In genomic region chr9:121268598-121269029, GRCh38 we compare ENCODE assay signal across 8 cellular contexts. TPM values are rescaled to one million over a fixed set of nuclear protein-coding genes. Genes with fewer than 3 reads are reported as not detected.
DNase-seq lines count a peak whose midpoint lies in the region; ATAC-seq and TF ChIP-seq lines count a peak whose summit lies in the region.

No MANE protein-coding gene starts in this region.

- DNase-seq in WTC11 (ENCODE audit: low spot score) (no peak), heart right ventricle (no peak), gastrocnemius medialis (no peak), NCI-H2196 treated with DMSO at 0.1 percent for 48 hours (lab: John Stamatoyannopoulos, UW; ENCODE audit: unreplicated experiment) (no peak), NCI-H187 treated with DMSO at 0.1 percent for 48 hours (lab: John Stamatoyannopoulos, UW) (no peak)

- in situ Hi-C loops in gastrocnemius medialis (cut with MboI; ENCODE audit: low sequenced_read_pairs in 4 of 4), result loop anchor here in 1 of 4 donors (10.0 kb wide), 1 partner anchor 54 kb away; no protein-coding TSS in a partner anchor

- H3K9me3 ChIP-seq in heart right ventricle, result no peaks in the 10 kb centered on the region
- no peaks in the 10 kb centered on the region for H3K9me3 ChIP-seq in gastrocnemius medialis

- peak; percentile 56 for ATAC-seq in GM18511 (IDR thresholded peaks at IDR 0.05; ENCODE audit: unreplicated experiment)
- peak; percentile 38 for ATAC-seq in HG03045 (IDR thresholded peaks at IDR 0.05; ENCODE audit: unreplicated experiment)
- peak; percentile 13 for ATAC-seq in WTC11
- ATAC-seq in heart right ventricle, result peak; percentile 4 to 46 (median 31)
- ATAC-seq in gastrocnemius medialis, result peak; percentile 33 to 40
- ATAC-seq in GM21381 (IDR thresholded peaks at IDR 0.05; ENCODE audit: unreplicated experiment), result no peak

- intact Hi-C loops in heart right ventricle (cut with DNase I) (loop anchor here in 5 of 10 donors (5.0 kb wide), 3 partner anchors 41 to 56 kb away; no protein-coding TSS in a partner anchor), gastrocnemius medialis (cut with DNase I; ENCODE audit: low total_unique reads) (loop anchor here (2.0 to 5.0 kb wide), 2 partner anchors 18 to 66 kb away; partner anchors contain the start of gene RAB14)

- H3K4me1 Mint-ChIP-seq in WTC11, result peaks cover 51% of the 10 kb centered on the region

- H3K4me3 ChIP-seq in heart right ventricle, result peak overlapping the region; percentile 79 to 95 (median 90)
- peak overlapping the region; percentile 75 to 95 (median 84) for H3K4me3 ChIP-seq in gastrocnemius medialis

- POLR2A ChIA-PET in WTC11 (lab: Charles Lee), result interaction anchor here (0.9 to 2.1 kb wide), 6 partner anchors 9 to 34 kb away, joined by 3 to 9 read pairs (median 6); no protein-coding TSS in a partner anchor

- WGBS in heart right ventricle, 2 donors, result 6 to 10% methylated on average over 5 of the region's 5 CpGs

- H3K4me3 Mint-ChIP-seq in WTC11, result peak overlapping the region; percentile 81

- peak overlapping the region; percentile 69 to 92 (median 88) for H3K27ac ChIP-seq in heart right ventricle
- peak overlapping the region; percentile 65 to 81 (median 73) for H3K27ac ChIP-seq in gastrocnemius medialis

- H3K36me3 ChIP-seq in heart right ventricle (no peaks in the 10 kb centered on the region), gastrocnemius medialis (no peaks in the 10 kb centered on the region)

- H3K27me3 Mint-ChIP-seq in WTC11 (ENCODE audit: low read depth), result peaks cover 54% of the 10 kb centered on the region

- no peaks in the 10 kb centered on the region for H3K27me3 ChIP-seq in heart right ventricle
- no peaks in the 10 kb centered on the region for H3K27me3 ChIP-seq in gastrocnemius medialis

- no peak for TF ChIP-seq CTCF in WTC11 (IDR thresholded peaks at IDR 0.05)
- no peak for TF ChIP-seq CTCF in heart right ventricle (IDR thresholded peaks at IDR 0.05)
- TF ChIP-seq CTCF in gastrocnemius medialis (IDR thresholded peaks at IDR 0.05 in 4 of 5, conservative IDR thresholded peaks at IDR 0.05 in 1 of 5), result no peak

- CTCF ChIA-PET in WTC11 (lab: Charles Lee), result interaction anchor here (1.0 to 4.3 kb wide), 15 partner anchors 10 to 287 kb away, joined by 3 to 74 read pairs (median 5); partner anchors contain the start of gene RAB14

- H3K9me3 Mint-ChIP-seq in WTC11, result no peaks in the 10 kb centered on the region

- H3K36me3 Mint-ChIP-seq in WTC11, result no peaks in the 10 kb centered on the region

- H3K4me1 ChIP-seq in heart right ventricle (peaks cover 8 to 72% (median 64%) of the 10 kb centered on the region in 9 donors), gastrocnemius medialis (peaks cover 38 to 53% of the 10 kb centered on the region in 2 donors)

- TF ChIP-seq POLR2A in gastrocnemius medialis (IDR thresholded peaks at IDR 0.05), result no peak

- H3K27ac Mint-ChIP-seq in WTC11, result peak overlapping the region; percentile 41

TF ChIP-seq in WTC11, 78 proteins besides CTCF, POLR2A, EP300 and RAD21:
- TF ChIP-seq ZBTB43 (CRISPR knock-in tag; IDR thresholded peaks at IDR 0.05), result 0 out of 2 replicates have a peak, but pooled peaks have one; percentile 4
- no peak for TF ChIP-seq PRRX2 (CRISPR knock-in tag; IDR thresholded peaks at IDR 0.05)
TF ChIP-seq in WTC11: peak in this region for 1.

RNA-seq across cellular contexts. Expression of gene GSN, which starts 0.7 kb away (rescaled TPM):
- total RNA-seq in WTC11 (2021) (47.0 to 57.3 TPM (median 54.9 TPM) in 3 replicates), heart right ventricle (100 to 1,000 TPM; 532 to 861 (median 668) TPM), gastrocnemius medialis (100 to 1,000 TPM; 487 to 785 (median 662) TPM)
- 100 to 1,000 TPM; 360 to 823 TPM for polyA plus RNA-seq in heart right ventricle
